ENCODE assay signal across 1 cellular context in the genomic region with DNA sequence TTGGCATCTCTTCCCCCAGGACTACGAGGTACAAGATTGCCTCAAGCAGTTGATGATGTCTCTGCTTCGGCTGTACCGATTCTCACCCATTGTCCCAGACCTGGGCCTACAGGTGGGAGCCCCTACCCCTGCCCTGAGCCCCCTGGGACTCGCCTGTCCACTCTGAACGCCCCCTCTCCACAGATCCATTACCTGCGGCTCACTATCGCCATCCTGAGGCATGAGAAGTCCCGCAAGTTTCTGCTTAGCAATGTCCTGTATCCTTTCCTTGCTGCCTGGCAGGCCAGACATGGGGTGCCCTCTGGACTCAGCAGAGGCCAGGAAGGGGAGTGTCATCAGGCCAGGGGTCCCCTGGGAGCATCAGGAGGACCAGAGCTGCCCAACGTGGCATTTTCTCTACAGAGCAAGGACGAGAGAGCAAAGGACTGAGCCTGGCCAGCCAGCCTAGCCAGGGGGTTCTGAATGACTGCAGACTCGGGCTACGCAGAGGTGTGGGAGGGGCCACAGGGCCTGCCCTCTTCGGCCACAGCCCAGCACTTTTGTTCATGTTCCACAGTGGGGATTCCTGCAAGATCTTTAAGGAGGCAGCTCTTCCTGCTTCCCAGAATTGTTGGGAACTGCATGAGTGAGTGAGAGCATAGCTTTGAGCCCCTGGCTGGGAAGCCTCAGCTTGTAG.
TF ChIP-seq lines count a peak whose summit lies in the region.

No MANE protein-coding gene starts in this region.

TF ChIP-seq in WTC11, 78 proteins besides CTCF, POLR2A, EP300 and RAD21:
- TF ChIP-seq SOX15 (CRISPR knock-in tag; IDR thresholded peaks at IDR 0.05): no peak
- no peak for TF ChIP-seq IRF2 (CRISPR knock-in tag; IDR thresholded peaks at IDR 0.05; ENCODE audit: borderline replicate concordance, low read depth)
- TF ChIP-seq, protein P1, sequence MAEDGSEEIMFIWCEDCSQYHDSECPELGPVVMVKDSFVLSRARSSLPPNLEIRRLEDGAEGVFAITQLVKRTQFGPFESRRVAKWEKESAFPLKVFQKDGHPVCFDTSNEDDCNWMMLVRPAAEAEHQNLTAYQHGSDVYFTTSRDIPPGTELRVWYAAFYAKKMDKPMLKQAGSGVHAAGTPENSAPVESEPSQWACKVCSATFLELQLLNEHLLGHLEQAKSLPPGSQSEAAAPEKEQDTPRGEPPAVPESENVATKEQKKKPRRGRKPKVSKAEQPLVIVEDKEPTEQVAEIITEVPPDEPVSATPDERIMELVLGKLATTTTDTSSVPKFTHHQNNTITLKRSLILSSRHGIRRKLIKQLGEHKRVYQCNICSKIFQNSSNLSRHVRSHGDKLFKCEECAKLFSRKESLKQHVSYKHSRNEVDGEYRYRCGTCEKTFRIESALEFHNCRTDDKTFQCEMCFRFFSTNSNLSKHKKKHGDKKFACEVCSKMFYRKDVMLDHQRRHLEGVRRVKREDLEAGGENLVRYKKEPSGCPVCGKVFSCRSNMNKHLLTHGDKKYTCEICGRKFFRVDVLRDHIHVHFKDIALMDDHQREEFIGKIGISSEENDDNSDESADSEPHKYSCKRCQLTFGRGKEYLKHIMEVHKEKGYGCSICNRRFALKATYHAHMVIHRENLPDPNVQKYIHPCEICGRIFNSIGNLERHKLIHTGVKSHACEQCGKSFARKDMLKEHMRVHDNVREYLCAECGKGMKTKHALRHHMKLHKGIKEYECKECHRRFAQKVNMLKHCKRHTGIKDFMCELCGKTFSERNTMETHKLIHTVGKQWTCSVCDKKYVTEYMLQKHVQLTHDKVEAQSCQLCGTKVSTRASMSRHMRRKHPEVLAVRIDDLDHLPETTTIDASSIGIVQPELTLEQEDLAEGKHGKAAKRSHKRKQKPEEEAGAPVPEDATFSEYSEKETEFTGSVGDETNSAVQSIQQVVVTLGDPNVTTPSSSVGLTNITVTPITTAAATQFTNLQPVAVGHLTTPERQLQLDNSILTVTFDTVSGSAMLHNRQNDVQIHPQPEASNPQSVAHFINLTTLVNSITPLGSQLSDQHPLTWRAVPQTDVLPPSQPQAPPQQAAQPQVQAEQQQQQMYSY (CRISPR knock-in tag; IDR thresholded peaks at IDR 0.05): no peak
- no peak for TF ChIP-seq FOXJ3 (CRISPR knock-in tag; IDR thresholded peaks at IDR 0.05; ENCODE audit: borderline replicate concordance)
- TF ChIP-seq, protein P2, sequence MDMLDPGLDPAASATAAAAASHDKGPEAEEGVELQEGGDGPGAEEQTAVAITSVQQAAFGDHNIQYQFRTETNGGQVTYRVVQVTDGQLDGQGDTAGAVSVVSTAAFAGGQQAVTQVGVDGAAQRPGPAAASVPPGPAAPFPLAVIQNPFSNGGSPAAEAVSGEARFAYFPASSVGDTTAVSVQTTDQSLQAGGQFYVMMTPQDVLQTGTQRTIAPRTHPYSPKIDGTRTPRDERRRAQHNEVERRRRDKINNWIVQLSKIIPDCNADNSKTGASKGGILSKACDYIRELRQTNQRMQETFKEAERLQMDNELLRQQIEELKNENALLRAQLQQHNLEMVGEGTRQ (CRISPR knock-in tag; IDR thresholded peaks at IDR 0.05): no peak
- TF ChIP-seq, protein P3, sequence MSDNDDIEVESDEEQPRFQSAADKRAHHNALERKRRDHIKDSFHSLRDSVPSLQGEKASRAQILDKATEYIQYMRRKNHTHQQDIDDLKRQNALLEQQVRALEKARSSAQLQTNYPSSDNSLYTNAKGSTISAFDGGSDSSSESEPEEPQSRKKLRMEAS (CRISPR knock-in tag; IDR thresholded peaks at IDR 0.05): no peak
- no peak for TF ChIP-seq HMGA2 (CRISPR knock-in tag; IDR thresholded peaks at IDR 0.05)
